2 cellular contexts compared by ENCODE assay signal in the genomic region with DNA sequence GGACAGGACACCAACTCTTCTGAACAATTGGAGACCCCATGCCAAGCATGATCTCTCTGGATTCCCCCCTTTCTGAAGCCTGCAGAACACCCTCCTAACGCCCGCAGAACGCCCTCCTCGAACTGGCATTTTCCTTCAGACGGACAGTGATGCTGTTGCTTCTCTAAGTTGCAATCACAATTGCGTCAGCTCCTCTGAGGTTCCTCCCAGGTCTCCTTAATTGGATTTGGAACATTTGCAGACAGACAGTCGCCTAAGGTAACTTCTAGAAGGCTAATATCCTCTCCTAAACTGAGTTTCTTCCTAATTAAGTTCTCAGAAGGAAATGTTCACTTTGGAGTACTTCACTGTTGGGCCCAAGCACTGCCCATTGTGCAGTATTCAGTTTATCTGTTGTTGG.
TF ChIP-seq lines count a peak whose summit lies in the region.

No MANE protein-coding gene starts in this region.

TF ChIP-seq in H1, 55 proteins besides CTCF, POLR2A, EP300 and RAD21:
- no peak for TF ChIP-seq SIX5 (IDR thresholded peaks at IDR 0.05; ENCODE audit: low read depth, low read length)
- no peak for TF ChIP-seq TBP (IDR thresholded peaks at IDR 0.05; ENCODE audit: low read depth, low read length)
- TF ChIP-seq EZH2 (IDR thresholded peaks at IDR 0.05; ENCODE audit: low read depth, low read length, severe bottlenecking) = no peak
- TF ChIP-seq BCL11A (IDR thresholded peaks at IDR 0.05; ENCODE audit: low read depth in 2 of 2, low read length in 2 of 2) = no peak
- no peak for TF ChIP-seq GABPA (IDR thresholded peaks at IDR 0.05; ENCODE audit: borderline replicate concordance, insufficient read depth, low read length)
- no peak for TF ChIP-seq CBX8 (IDR thresholded peaks at IDR 0.05; ENCODE audit: borderline replicate concordance, low read depth, low read length)
- no peak for TF ChIP-seq CTBP2 (IDR thresholded peaks at IDR 0.05; ENCODE audit: borderline replicate concordance, insufficient read depth, insufficient read length, low read length)
- TF ChIP-seq ZNF274 (IDR thresholded peaks at IDR 0.05; ENCODE audit: borderline replicate concordance, extremely low read depth, low read length) = no peak
- TF ChIP-seq, protein P1, sequence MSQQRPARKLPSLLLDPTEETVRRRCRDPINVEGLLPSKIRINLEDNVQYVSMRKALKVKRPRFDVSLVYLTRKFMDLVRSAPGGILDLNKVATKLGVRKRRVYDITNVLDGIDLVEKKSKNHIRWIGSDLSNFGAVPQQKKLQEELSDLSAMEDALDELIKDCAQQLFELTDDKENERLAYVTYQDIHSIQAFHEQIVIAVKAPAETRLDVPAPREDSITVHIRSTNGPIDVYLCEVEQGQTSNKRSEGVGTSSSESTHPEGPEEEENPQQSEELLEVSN (IDR thresholded peaks at IDR 0.05) = no peak
- no peak for TF ChIP-seq SRF (IDR thresholded peaks at IDR 0.05; ENCODE audit: low read depth, low read length)
- TF ChIP-seq, protein P2, sequence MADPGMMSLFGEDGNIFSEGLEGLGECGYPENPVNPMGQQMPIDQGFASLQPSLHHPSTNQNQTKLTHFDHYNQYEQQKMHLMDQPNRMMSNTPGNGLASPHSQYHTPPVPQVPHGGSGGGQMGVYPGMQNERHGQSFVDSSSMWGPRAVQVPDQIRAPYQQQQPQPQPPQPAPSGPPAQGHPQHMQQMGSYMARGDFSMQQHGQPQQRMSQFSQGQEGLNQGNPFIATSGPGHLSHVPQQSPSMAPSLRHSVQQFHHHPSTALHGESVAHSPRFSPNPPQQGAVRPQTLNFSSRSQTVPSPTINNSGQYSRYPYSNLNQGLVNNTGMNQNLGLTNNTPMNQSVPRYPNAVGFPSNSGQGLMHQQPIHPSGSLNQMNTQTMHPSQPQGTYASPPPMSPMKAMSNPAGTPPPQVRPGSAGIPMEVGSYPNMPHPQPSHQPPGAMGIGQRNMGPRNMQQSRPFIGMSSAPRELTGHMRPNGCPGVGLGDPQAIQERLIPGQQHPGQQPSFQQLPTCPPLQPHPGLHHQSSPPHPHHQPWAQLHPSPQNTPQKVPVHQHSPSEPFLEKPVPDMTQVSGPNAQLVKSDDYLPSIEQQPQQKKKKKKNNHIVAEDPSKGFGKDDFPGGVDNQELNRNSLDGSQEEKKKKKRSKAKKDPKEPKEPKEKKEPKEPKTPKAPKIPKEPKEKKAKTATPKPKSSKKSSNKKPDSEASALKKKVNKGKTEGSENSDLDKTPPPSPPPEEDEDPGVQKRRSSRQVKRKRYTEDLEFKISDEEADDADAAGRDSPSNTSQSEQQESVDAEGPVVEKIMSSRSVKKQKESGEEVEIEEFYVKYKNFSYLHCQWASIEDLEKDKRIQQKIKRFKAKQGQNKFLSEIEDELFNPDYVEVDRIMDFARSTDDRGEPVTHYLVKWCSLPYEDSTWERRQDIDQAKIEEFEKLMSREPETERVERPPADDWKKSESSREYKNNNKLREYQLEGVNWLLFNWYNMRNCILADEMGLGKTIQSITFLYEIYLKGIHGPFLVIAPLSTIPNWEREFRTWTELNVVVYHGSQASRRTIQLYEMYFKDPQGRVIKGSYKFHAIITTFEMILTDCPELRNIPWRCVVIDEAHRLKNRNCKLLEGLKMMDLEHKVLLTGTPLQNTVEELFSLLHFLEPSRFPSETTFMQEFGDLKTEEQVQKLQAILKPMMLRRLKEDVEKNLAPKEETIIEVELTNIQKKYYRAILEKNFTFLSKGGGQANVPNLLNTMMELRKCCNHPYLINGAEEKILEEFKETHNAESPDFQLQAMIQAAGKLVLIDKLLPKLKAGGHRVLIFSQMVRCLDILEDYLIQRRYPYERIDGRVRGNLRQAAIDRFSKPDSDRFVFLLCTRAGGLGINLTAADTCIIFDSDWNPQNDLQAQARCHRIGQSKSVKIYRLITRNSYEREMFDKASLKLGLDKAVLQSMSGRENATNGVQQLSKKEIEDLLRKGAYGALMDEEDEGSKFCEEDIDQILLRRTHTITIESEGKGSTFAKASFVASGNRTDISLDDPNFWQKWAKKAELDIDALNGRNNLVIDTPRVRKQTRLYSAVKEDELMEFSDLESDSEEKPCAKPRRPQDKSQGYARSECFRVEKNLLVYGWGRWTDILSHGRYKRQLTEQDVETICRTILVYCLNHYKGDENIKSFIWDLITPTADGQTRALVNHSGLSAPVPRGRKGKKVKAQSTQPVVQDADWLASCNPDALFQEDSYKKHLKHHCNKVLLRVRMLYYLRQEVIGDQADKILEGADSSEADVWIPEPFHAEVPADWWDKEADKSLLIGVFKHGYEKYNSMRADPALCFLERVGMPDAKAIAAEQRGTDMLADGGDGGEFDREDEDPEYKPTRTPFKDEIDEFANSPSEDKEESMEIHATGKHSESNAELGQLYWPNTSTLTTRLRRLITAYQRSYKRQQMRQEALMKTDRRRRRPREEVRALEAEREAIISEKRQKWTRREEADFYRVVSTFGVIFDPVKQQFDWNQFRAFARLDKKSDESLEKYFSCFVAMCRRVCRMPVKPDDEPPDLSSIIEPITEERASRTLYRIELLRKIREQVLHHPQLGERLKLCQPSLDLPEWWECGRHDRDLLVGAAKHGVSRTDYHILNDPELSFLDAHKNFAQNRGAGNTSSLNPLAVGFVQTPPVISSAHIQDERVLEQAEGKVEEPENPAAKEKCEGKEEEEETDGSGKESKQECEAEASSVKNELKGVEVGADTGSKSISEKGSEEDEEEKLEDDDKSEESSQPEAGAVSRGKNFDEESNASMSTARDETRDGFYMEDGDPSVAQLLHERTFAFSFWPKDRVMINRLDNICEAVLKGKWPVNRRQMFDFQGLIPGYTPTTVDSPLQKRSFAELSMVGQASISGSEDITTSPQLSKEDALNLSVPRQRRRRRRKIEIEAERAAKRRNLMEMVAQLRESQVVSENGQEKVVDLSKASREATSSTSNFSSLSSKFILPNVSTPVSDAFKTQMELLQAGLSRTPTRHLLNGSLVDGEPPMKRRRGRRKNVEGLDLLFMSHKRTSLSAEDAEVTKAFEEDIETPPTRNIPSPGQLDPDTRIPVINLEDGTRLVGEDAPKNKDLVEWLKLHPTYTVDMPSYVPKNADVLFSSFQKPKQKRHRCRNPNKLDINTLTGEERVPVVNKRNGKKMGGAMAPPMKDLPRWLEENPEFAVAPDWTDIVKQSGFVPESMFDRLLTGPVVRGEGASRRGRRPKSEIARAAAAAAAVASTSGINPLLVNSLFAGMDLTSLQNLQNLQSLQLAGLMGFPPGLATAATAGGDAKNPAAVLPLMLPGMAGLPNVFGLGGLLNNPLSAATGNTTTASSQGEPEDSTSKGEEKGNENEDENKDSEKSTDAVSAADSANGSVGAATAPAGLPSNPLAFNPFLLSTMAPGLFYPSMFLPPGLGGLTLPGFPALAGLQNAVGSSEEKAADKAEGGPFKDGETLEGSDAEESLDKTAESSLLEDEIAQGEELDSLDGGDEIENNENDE (IDR thresholded peaks at IDR 0.05; ENCODE audit: insufficient replicate concordance, low read length) = no peak
- TF ChIP-seq SP4 (IDR thresholded peaks at IDR 0.05; ENCODE audit: low read length) = no peak
- TF ChIP-seq MAFK (IDR thresholded peaks at IDR 0.05; ENCODE audit: low read depth, low read length) = no peak
- TF ChIP-seq POLR2AphosphoS5 (IDR thresholded peaks at IDR 0.05; ENCODE audit: low read depth, low read length) = no peak
- no peak for TF ChIP-seq SP2 (IDR thresholded peaks at IDR 0.05; ENCODE audit: low read length)
- no peak for TF ChIP-seq YY1 (IDR thresholded peaks at IDR 0.05; ENCODE audit: low read depth, low read length)
- no peak for TF ChIP-seq BACH1 (IDR thresholded peaks at IDR 0.05; ENCODE audit: low read length)
- TF ChIP-seq JUN (IDR thresholded peaks at IDR 0.05; ENCODE audit: low read depth, low read length) = no peak
- no peak for TF ChIP-seq TAF7 (optimal IDR thresholded peaks at IDR 0.05; ENCODE audit: borderline replicate concordance, low read depth, low read length)

TF ChIP-seq in HepG2, 621 proteins besides CTCF, POLR2A, EP300 and RAD21:
- TF ChIP-seq ZNF761 (CRISPR knock-in tag; conservative IDR thresholded peaks at IDR 0.05) = no peak
- no peak for TF ChIP-seq ZBTB42 (CRISPR knock-in tag; IDR thresholded peaks at IDR 0.05)
- TF ChIP-seq SETDB1 (CRISPR knock-in tag; IDR thresholded peaks at IDR 0.05; ENCODE audit: borderline replicate concordance) = no peak
- TF ChIP-seq NR3C1 (CRISPR knock-in tag; IDR thresholded peaks at IDR 0.05) = no peak
- no peak for TF ChIP-seq ISX (CRISPR knock-in tag; conservative IDR thresholded peaks at IDR 0.05)
- TF ChIP-seq, protein P3, sequence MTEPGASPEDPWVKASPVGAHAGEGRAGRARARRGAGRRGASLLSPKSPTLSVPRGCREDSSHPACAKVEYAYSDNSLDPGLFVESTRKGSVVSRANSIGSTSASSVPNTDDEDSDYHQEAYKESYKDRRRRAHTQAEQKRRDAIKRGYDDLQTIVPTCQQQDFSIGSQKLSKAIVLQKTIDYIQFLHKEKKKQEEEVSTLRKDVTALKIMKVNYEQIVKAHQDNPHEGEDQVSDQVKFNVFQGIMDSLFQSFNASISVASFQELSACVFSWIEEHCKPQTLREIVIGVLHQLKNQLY (CRISPR knock-in tag; IDR thresholded peaks at IDR 0.05) = no peak
- TF ChIP-seq, protein P4, sequence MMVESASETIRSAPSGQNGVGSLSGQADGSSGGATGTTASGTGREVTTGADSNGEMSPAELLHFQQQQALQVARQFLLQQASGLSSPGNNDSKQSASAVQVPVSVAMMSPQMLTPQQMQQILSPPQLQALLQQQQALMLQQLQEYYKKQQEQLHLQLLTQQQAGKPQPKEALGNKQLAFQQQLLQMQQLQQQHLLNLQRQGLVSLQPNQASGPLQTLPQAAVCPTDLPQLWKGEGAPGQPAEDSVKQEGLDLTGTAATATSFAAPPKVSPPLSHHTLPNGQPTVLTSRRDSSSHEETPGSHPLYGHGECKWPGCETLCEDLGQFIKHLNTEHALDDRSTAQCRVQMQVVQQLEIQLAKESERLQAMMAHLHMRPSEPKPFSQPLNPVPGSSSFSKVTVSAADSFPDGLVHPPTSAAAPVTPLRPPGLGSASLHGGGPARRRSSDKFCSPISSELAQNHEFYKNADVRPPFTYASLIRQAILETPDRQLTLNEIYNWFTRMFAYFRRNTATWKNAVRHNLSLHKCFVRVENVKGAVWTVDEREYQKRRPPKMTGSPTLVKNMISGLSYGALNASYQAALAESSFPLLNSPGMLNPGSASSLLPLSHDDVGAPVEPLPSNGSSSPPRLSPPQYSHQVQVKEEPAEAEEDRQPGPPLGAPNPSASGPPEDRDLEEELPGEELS (CRISPR knock-in tag; IDR thresholded peaks at IDR 0.05) = no peak
